Comparison of ENCODE assay signal across 20 cellular contexts in genomic region chr1:116804736-116805135, GRCh38. TPM values are rescaled to one million over a fixed set of nuclear protein-coding genes. Genes with fewer than 3 reads are reported as not detected.
DNase-seq lines count a peak whose midpoint lies in the region; ATAC-seq and TF ChIP-seq lines count a peak whose summit lies in the region.
"Had no signal": no experiment of that assay in that cellular context is flagged by ENCODE, and none has a peak within 500 bp of the region (broad histone marks: within the 10 kb centered on the region; RNA-seq: fewer than 3 reads in every experiment).

No MANE protein-coding gene starts in this region.

- no peaks in the 10 kb centered on the region for H3K9me3 Mint-ChIP-seq in CD4-positive, CD25-positive, alpha-beta regulatory T cell
- H3K9me3 Mint-ChIP-seq in activated CD4-positive, alpha-beta memory T cell treated with anti-CD3 and anti-CD28 coated beads for 36 hours: no peaks in the 10 kb centered on the region
- no peaks in the 10 kb centered on the region for H3K9me3 Mint-ChIP-seq in effector memory CD8-positive, alpha-beta T cell

- in situ Hi-C loops in HAP-1 (cut with MboI; ENCODE audit: low sequenced_read_pairs): no loop called here

- peaks cover 52 to 92% (median 78%) of the 10 kb centered on the region in 4 donors for H3K4me1 Mint-ChIP-seq in CD4-positive, CD25-positive, alpha-beta regulatory T cell
- peaks cover 76% of the 10 kb centered on the region for H3K4me1 Mint-ChIP-seq in activated CD4-positive, alpha-beta memory T cell treated with anti-CD3 and anti-CD28 coated beads for 36 hours (ENCODE audit: low read depth)
- peaks cover 48 to 85% of the 10 kb centered on the region in 2 donors for H3K4me1 Mint-ChIP-seq in effector memory CD8-positive, alpha-beta T cell (ENCODE audit: low read depth in 2 of 2)

- H3K36me3 ChIP-seq in CD4-positive, CD25-positive, alpha-beta regulatory T cell (ENCODE audit: control insufficient read depth, insufficient read depth, low read length): no peaks in the 10 kb centered on the region
- H3K36me3 ChIP-seq in HAP-1 (replicated peaks) (no peaks in the 10 kb centered on the region), BE2C (no peaks in the 10 kb centered on the region)
- H3K36me3 ChIP-seq: breast epithelium, pancreas, thoracic aorta had no signal

- ATAC-seq in CD4-positive, CD25-positive, alpha-beta regulatory T cell (ENCODE audit: low read depth in 2 of 2): no peak
- ATAC-seq in effector memory CD8-positive, alpha-beta T cell (replicated peaks): no peak
- ATAC-seq in HG02763 (IDR thresholded peaks at IDR 0.05; ENCODE audit: unreplicated experiment): no peak
- ATAC-seq: pancreas had no signal

- no peaks in the 10 kb centered on the region for H3K36me3 Mint-ChIP-seq in CD4-positive, CD25-positive, alpha-beta regulatory T cell
- peaks cover 61% of the 10 kb centered on the region for H3K36me3 Mint-ChIP-seq in activated CD4-positive, alpha-beta memory T cell treated with anti-CD3 and anti-CD28 coated beads for 36 hours
- peaks cover 37% of the 10 kb centered on the region for H3K36me3 Mint-ChIP-seq in effector memory CD8-positive, alpha-beta T cell (ENCODE audit: insufficient read depth)

- no peaks in the 10 kb centered on the region for H3K27me3 Mint-ChIP-seq in CD4-positive, CD25-positive, alpha-beta regulatory T cell
- H3K27me3 Mint-ChIP-seq in activated CD4-positive, alpha-beta memory T cell treated with anti-CD3 and anti-CD28 coated beads for 36 hours: no peaks in the 10 kb centered on the region
- H3K27me3 Mint-ChIP-seq in effector memory CD8-positive, alpha-beta T cell: no peaks in the 10 kb centered on the region

- TF ChIP-seq CTCF in GM12865 (IDR thresholded peaks at IDR 0.05; ENCODE audit: insufficient read depth, low read depth, low read length, missing control alignments) (no peak), BE2C (IDR thresholded peaks at IDR 0.05; ENCODE audit: low read depth, low read length) (no peak)

- no peaks in the 10 kb centered on the region for H3K27me3 ChIP-seq in CD4-positive, CD25-positive, alpha-beta regulatory T cell (ENCODE audit: control insufficient read depth, insufficient read depth, low read length)
- H3K27me3 ChIP-seq in HAP-1 (ENCODE audit: low read depth) (no peaks in the 10 kb centered on the region), BE2C (no peaks in the 10 kb centered on the region)
- H3K27me3 ChIP-seq: breast epithelium, pancreas had no signal

- DNase-seq in CD4-positive, CD25-positive, alpha-beta regulatory T cell: peak in 1 of 3 donors; percentile 56
- DNase-seq in GM12865 (ENCODE audit: low read depth) (no peak), HAP-1 (ENCODE audit: low spot score in 2 of 2) (no peak), BE2C (no peak), NCI-H69 (lab: John Stamatoyannopoulos, UW) (no peak)
- peak; percentile 60 for DNase-seq in activated CD4-positive, alpha-beta memory T cell treated with anti-CD3 and anti-CD28 coated beads for 36 hours
- no peak for DNase-seq in effector memory CD8-positive, alpha-beta T cell
- DNase-seq: activated CD4-positive, alpha-beta T cell treated with anti-CD3 and anti-CD28 coated beads for 4 hours; dermis blood vessel endothelial cell; erythroblast; GF-D8; NCI-H2029; pancreas; SIG-M5; stimulated activated CD4-positive, alpha-beta T cell treated with anti-CD3 and anti-CD28 coated beads, Interleukin-4, amount 100 ng/mL, for 1 hour had no signal

- CTCF ChIA-PET in activated CD4-positive, alpha-beta memory T cell treated with anti-CD3 and anti-CD28 coated beads for 36 hours (lab: Charles Lee): interaction anchor here (0.7 to 12.1 kb wide), 8 partner anchors 12 to 267 kb away, joined by 3 to 103 read pairs (median 5); partner anchors contain the start of gene CD2

- POLR2A ChIA-PET in activated CD4-positive, alpha-beta memory T cell treated with anti-CD3 and anti-CD28 coated beads for 36 hours (lab: Charles Lee): interaction anchor here (0.6 to 11.9 kb wide), 10 partner anchors 9 to 255 kb away, joined by 3 to 1099 read pairs (median 7); partner anchors contain the start of genes CD2 and TTF2

- no peaks in the 10 kb centered on the region for H3K9me3 ChIP-seq in CD4-positive, CD25-positive, alpha-beta regulatory T cell (ENCODE audit: control insufficient read depth in 2 of 2, low read length in 2 of 2)
- H3K9me3 ChIP-seq in HAP-1: no peaks in the 10 kb centered on the region
- no peaks in the 10 kb centered on the region for H3K9me3 ChIP-seq in BE2C
- H3K9me3 ChIP-seq: breast epithelium, pancreas, thoracic aorta had no signal

- peaks cover 85% of the 10 kb centered on the region for H3K4me1 ChIP-seq in CD4-positive, CD25-positive, alpha-beta regulatory T cell (ENCODE audit: control insufficient read depth, insufficient read depth, low read length, poor library complexity, severe bottlenecking)
- H3K4me1 ChIP-seq in HAP-1: no peaks in the 10 kb centered on the region
- no peaks in the 10 kb centered on the region for H3K4me1 ChIP-seq in BE2C
- H3K4me1 ChIP-seq: breast epithelium, pancreas had no signal

- H3K27ac ChIP-seq in CD4-positive, CD25-positive, alpha-beta regulatory T cell (ENCODE audit: insufficient read depth, low read length, poor library complexity, severe bottlenecking): peak overlapping the region; percentile 90
- H3K27ac ChIP-seq: breast epithelium, pancreas, thoracic aorta had no signal

- intact Hi-C loops in activated CD4-positive, alpha-beta memory T cell treated with anti-CD3 and anti-CD28 coated beads for 36 hours (cut with micrococcal nuclease): no loop called here

- peak overlapping the region; percentile 62 to 81 (median 75) for H3K4me3 Mint-ChIP-seq in CD4-positive, CD25-positive, alpha-beta regulatory T cell
- peak overlapping the region; percentile 79 for H3K4me3 Mint-ChIP-seq in activated CD4-positive, alpha-beta memory T cell treated with anti-CD3 and anti-CD28 coated beads for 36 hours
- peak overlapping the region; percentile 75 to 87 for H3K4me3 Mint-ChIP-seq in effector memory CD8-positive, alpha-beta T cell

- H3K4me3 ChIP-seq in CD4-positive, CD25-positive, alpha-beta regulatory T cell (ENCODE audit: low read depth, low read length): peak overlapping the region; percentile 71
- H3K4me3 ChIP-seq in GM12865 (ENCODE audit: low read depth, low read length) (peak overlapping the region; percentile 25), HAP-1 (no peak overlapping the region), BE2C (ENCODE audit: low read depth, low read length) (no peak overlapping the region)
- H3K4me3 ChIP-seq: breast epithelium, pancreas, thoracic aorta had no signal

- H3K27ac Mint-ChIP-seq in CD4-positive, CD25-positive, alpha-beta regulatory T cell: peak overlapping the region; percentile 91 to 100 (median 95)
- H3K27ac Mint-ChIP-seq in activated CD4-positive, alpha-beta memory T cell treated with anti-CD3 and anti-CD28 coated beads for 36 hours: peak overlapping the region; percentile 99
- peak overlapping the region; percentile 95 to 97 for H3K27ac Mint-ChIP-seq in effector memory CD8-positive, alpha-beta T cell

RNA-seq across cellular contexts. Expression of gene CD2, which starts 50.5 kb away (rescaled TPM):
- 192 TPM for total RNA-seq in CD4-positive, CD25-positive, alpha-beta regulatory T cell
- 100 to 1,000 TPM; 341 to 457 (median 393) TPM for polyA plus RNA-seq in CD4-positive, CD25-positive, alpha-beta regulatory T cell
- 100 to 1,000 TPM; 335 to 355 TPM for total RNA-seq in activated CD4-positive, alpha-beta memory T cell treated with anti-CD3 and anti-CD28 coated beads for 36 hours
- not detected for polyA plus RNA-seq in BE2C (2012; ENCODE audit: insufficient read depth, insufficient read length, low read depth)
- total RNA-seq: dermis blood vessel endothelial cell, myocyte, NCI-H460 had no signal

Comparison
In these comparisons a context has a peak if more than half of its experiments do, and no peak if none do; other contexts are left out.
1. H3K4me3 ChIP-seq: peak in CD4-positive, CD25-positive, alpha-beta regulatory T cell (single experiment) and GM12865 (single experiment); none in HAP-1 (single experiment) and BE2C (single experiment).
2. Peak in every context shown above with its lines, with median percentiles within 50 percentile points of each other: H3K27ac Mint-ChIP-seq and H3K4me3 Mint-ChIP-seq.